ENCODE assay signal across 17 cellular contexts in genomic region chr10:29698766-29699490, GRCh38.
"Had no signal": no experiment of that assay in that cellular context is flagged by ENCODE, and none has a peak within 500 bp of the region (broad histone marks: within the 10 kb centered on the region; RNA-seq: fewer than 3 reads in every experiment).

No MANE protein-coding gene starts in this region.

- ATAC-seq: left colon; sciatic nerve; stimulated activated effector memory CD8-positive, alpha-beta T cell treated with anti-CD3 and anti-CD28 coated beads, Interleukin-12 subunit alpha, Interleukin-12 subunit beta, amount 100 ng/mL, for 72 hours had no signal

- H3K27me3 ChIP-seq: cardiac muscle cell, gastroesophageal sphincter, tibial artery, vagina had no signal

- DNase-seq: activated CD4-positive, alpha-beta memory T cell treated with anti-CD3 and anti-CD28 coated beads, Interleukin-2, amount 10 ng/mL, durations not matched to agents 7 days and 5 days; activated CD4-positive, alpha-beta T cell treated with anti-CD3 and anti-CD28 coated beads for 4 hours; activated effector memory CD4-positive, alpha-beta T cell treated with Interleukin-2 at 50 U/mL for 16 hours; activated naive CD4-positive, alpha-beta T cell treated with anti-CD3 and anti-CD28 coated beads, Interleukin-2, amount 50 U/mL, for 16 hours; activated T-cell treated with anti-CD3 and anti-CD28 coated beads, Interleukin-2, amount 50 U/mL, for 24 hours; endodermal cell; left colon; naive B cell; stimulated activated CD4-positive, alpha-beta T cell treated with anti-CD3 and anti-CD28 coated beads, Interleukin-12 subunit alpha, Interleukin-12 subunit beta, amount 100 ng/mL, for 4 hours; tibial artery had no signal

- H3K4me3 ChIP-seq: cardiac muscle cell, gastroesophageal sphincter, lung, prostate gland, tibial artery, vagina had no signal

- H3K36me3 ChIP-seq: cardiac muscle cell, gastroesophageal sphincter, prostate gland, tibial artery, vagina had no signal

- H3K4me1 ChIP-seq: prostate gland had no signal

- H3K9me3 ChIP-seq: gastroesophageal sphincter, prostate gland, tibial artery, vagina had no signal

- H3K27ac ChIP-seq: cardiac muscle cell, prostate gland, tibial artery, vagina had no signal
